Comparison of ENCODE assay signal across 8 cellular contexts in genomic region chr19:53511933-53512374, GRCh38. TPM values are rescaled to one million over a fixed set of nuclear protein-coding genes. Genes with fewer than 3 reads are reported as not detected.
DNase-seq lines count a peak whose midpoint lies in the region; ATAC-seq and TF ChIP-seq lines count a peak whose summit lies in the region.

No MANE protein-coding gene starts in this region.

- H3K9me3 ChIP-seq in thoracic aorta = no peaks in the 10 kb centered on the region

- no peaks in the 10 kb centered on the region for H3K27me3 Mint-ChIP-seq in activated CD4-positive, alpha-beta memory T cell treated with anti-CD3 and anti-CD28 coated beads, Interleukin-2, amount 10 ng/mL, durations not matched to agents 7 days and 5 days

- H3K4me1 ChIP-seq in thoracic aorta (ENCODE audit: control insufficient read depth in 1 of 2, low read depth in 2 of 2) = no peaks in the 10 kb centered on the region

- no peak for ATAC-seq in thoracic aorta (ENCODE audit: insufficient number of reproducible peaks, low FRiP score, low read depth)
- no peak for ATAC-seq in HG02884 (IDR thresholded peaks at IDR 0.05; ENCODE audit: unreplicated experiment)
- ATAC-seq in HG03378 (IDR thresholded peaks at IDR 0.05; ENCODE audit: unreplicated experiment) = no peak

- no peaks in the 10 kb centered on the region for H3K36me3 ChIP-seq in thoracic aorta

- no peak overlapping the region for H3K4me3 Mint-ChIP-seq in activated CD4-positive, alpha-beta memory T cell treated with anti-CD3 and anti-CD28 coated beads, Interleukin-2, amount 10 ng/mL, durations not matched to agents 7 days and 5 days

- TF ChIP-seq CTCF in thoracic aorta (IDR thresholded peaks at IDR 0.05) = peak; percentile 60

- CTCF ChIA-PET in activated CD4-positive, alpha-beta memory T cell treated with anti-CD3 and anti-CD28 coated beads, Interleukin-2, amount 10 ng/mL, durations not matched to agents 7 days and 5 days (lab: Charles Lee) = no interaction called here

- no peak overlapping the region for H3K4me3 ChIP-seq in thoracic aorta

- DNase-seq in ELR (ENCODE audit: low read depth) (peak; percentile 67), NCI-H146 (lab: John Stamatoyannopoulos, UW) (peak; percentile 63), epithelial cell of prostate (ENCODE audit: low read depth, low spot score) (peak; percentile 24), mucosa of gallbladder (ENCODE audit: low spot score) (peak; percentile 63), thoracic aorta (ENCODE audit: low spot score) (no peak)
- DNase-seq in activated CD4-positive, alpha-beta memory T cell treated with anti-CD3 and anti-CD28 coated beads, Interleukin-2, amount 10 ng/mL, durations not matched to agents 7 days and 5 days = peak; percentile 33

- no peaks in the 10 kb centered on the region for H3K27me3 ChIP-seq in thoracic aorta (replicated peaks; ENCODE audit: insufficient read depth)

- no peak overlapping the region for H3K27ac Mint-ChIP-seq in activated CD4-positive, alpha-beta memory T cell treated with anti-CD3 and anti-CD28 coated beads, Interleukin-2, amount 10 ng/mL, durations not matched to agents 7 days and 5 days

- no peak overlapping the region for H3K27ac ChIP-seq in epithelial cell of prostate
- no peak overlapping the region for H3K27ac ChIP-seq in thoracic aorta

- no peaks in the 10 kb centered on the region for H3K36me3 Mint-ChIP-seq in activated CD4-positive, alpha-beta memory T cell treated with anti-CD3 and anti-CD28 coated beads, Interleukin-2, amount 10 ng/mL, durations not matched to agents 7 days and 5 days (ENCODE audit: low read depth)

- H3K9me3 Mint-ChIP-seq in activated CD4-positive, alpha-beta memory T cell treated with anti-CD3 and anti-CD28 coated beads, Interleukin-2, amount 10 ng/mL, durations not matched to agents 7 days and 5 days = peaks cover 15% of the 10 kb centered on the region

- POLR2A ChIA-PET in activated CD4-positive, alpha-beta memory T cell treated with anti-CD3 and anti-CD28 coated beads, Interleukin-2, amount 10 ng/mL, durations not matched to agents 7 days and 5 days (lab: Charles Lee) = no interaction called here

- H3K4me1 Mint-ChIP-seq in activated CD4-positive, alpha-beta memory T cell treated with anti-CD3 and anti-CD28 coated beads, Interleukin-2, amount 10 ng/mL, durations not matched to agents 7 days and 5 days = no peaks in the 10 kb centered on the region

RNA-seq across cellular contexts. Expression of gene ZNF331, which starts 26.0 kb away (rescaled TPM):
- total RNA-seq in activated CD4-positive, alpha-beta memory T cell treated with anti-CD3 and anti-CD28 coated beads, Interleukin-2, amount 10 ng/mL, durations not matched to agents 7 days and 5 days = 10 to 100 TPM; 18.0 to 19.9 TPM
- total RNA-seq in mucosa of gallbladder = 27.0 TPM
- total RNA-seq in thoracic aorta = 10 to 100 TPM; 26.9 to 38.7 TPM

RNA-seq across cellular contexts. Expression of gene ZNF813, which starts 44.4 kb away (rescaled TPM):
- 1 to 10 TPM; 3.8 to 3.9 TPM for total RNA-seq in activated CD4-positive, alpha-beta memory T cell treated with anti-CD3 and anti-CD28 coated beads, Interleukin-2, amount 10 ng/mL, durations not matched to agents 7 days and 5 days
- total RNA-seq in mucosa of gallbladder (13.2 TPM), thoracic aorta (1 to 10 TPM in 1 of 2 donors, under 1 TPM in 1; 0.81 to 3.0 TPM)
